9 cellular contexts compared by ENCODE assay signal in the genomic region with DNA sequence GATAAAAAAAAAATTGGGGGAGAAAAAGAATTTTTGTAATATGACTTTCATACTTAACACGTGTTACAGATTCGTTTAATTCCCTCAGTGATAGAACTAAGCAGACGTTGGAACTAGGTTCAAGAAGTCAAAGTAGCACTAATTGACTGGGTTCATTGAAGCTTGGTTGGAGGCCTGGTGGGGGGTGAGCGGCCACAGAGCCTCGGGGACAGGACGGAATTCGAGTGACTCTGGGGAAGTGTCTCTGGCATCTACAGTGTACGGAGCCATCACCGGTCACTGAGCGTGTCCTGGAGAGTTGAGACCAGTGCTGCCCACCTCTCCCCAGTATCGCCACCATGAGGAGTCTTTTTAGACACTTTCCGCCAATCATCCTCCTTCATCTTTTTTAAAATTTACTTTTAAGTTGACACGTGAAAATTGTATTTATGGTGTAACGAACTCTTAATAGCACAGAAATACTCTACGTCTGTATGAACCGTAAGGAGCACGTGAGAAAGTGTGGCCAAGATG. TPM values are rescaled to one million over a fixed set of nuclear protein-coding genes. Genes with fewer than 3 reads are reported as not detected.
DNase-seq lines count a peak whose midpoint lies in the region; ATAC-seq and TF ChIP-seq lines count a peak whose summit lies in the region.
"Had no signal": no experiment of that assay in that cellular context is flagged by ENCODE, and none has a peak within 500 bp of the region (broad histone marks: within the 10 kb centered on the region; RNA-seq: fewer than 3 reads in every experiment).

No MANE protein-coding gene starts in this region.

- H3K4me2 ChIP-seq in GM23248 (ENCODE audit: unreplicated experiment), result peak overlapping the region; percentile 73
- peak overlapping the region; percentile 99 for H3K4me2 ChIP-seq in skeletal muscle satellite cell (ENCODE audit: low read length)

- H3K27me3 ChIP-seq in GM23248 (replicated peaks; ENCODE audit: insufficient read depth) (no peaks in the 10 kb centered on the region), skeletal muscle satellite cell (ENCODE audit: control insufficient read depth, insufficient read depth, low read length) (no peaks in the 10 kb centered on the region)

- peak overlapping the region; percentile 82 for H3K9ac ChIP-seq in GM23248
- H3K9ac ChIP-seq in skeletal muscle satellite cell (ENCODE audit: low read depth, low read length), result peak overlapping the region; percentile 79

- peaks cover 13% of the 10 kb centered on the region; the same call in 1 of the 2 replicates for H3F3A ChIP-seq in GM23248 (ENCODE audit: insufficient read depth)

- H3K79me2 ChIP-seq in GM23248 (ENCODE audit: insufficient read depth), result peaks cover 60% of the 10 kb centered on the region

- H3K27ac ChIP-seq in GM23248, result no peak overlapping the region

- TF ChIP-seq CTCF in fibroblast of mammary gland (conservative IDR thresholded peaks at IDR 0.05; ENCODE audit: control insufficient read depth, insufficient read depth, low read depth, low read length), result no peak

- CTCF ChIA-PET in T-cell (lab: Charles Lee), result no interaction called here

- in situ Hi-C loops in GM23248 (cut with MboI), result no loop called here

- DNase-seq in GM23248 (no peak), T-cell (no peak), fibroblast of mammary gland (ENCODE audit: low read depth) (no peak), anterior cingulate cortex (lab: John Stamatoyannopoulos, UW) (no peak), left colon (no peak), AML-193 (lab: John Stamatoyannopoulos, UW) (no peak)
- DNase-seq: NCI-H524 had no signal

- H3K9me3 Mint-ChIP-seq in T-cell, result no peaks in the 10 kb centered on the region

- H3K27me3 Mint-ChIP-seq in T-cell, result no peaks in the 10 kb centered on the region

- H3K36me3 ChIP-seq in GM23248 (ENCODE audit: low read depth) (no peaks in the 10 kb centered on the region), skeletal muscle satellite cell (ENCODE audit: insufficient read depth, low read length) (no peaks in the 10 kb centered on the region)

- peak overlapping the region; percentile 61; the same call in 1 of the 2 replicates for H2AFZ ChIP-seq in GM23248

- POLR2A ChIA-PET in T-cell (lab: Charles Lee), result no interaction called here

- H4K20me1 ChIP-seq in GM23248 (ENCODE audit: insufficient read depth), result no peaks in the 10 kb centered on the region

- H3K36me3 Mint-ChIP-seq in T-cell, result no peaks in the 10 kb centered on the region

- H3K4me1 ChIP-seq in GM23248 (ENCODE audit: insufficient read depth) (peaks cover 29% of the 10 kb centered on the region), skeletal muscle satellite cell (ENCODE audit: control insufficient read depth, insufficient read depth, low read length) (peaks cover 55% of the 10 kb centered on the region)

- H3K4me3 Mint-ChIP-seq in T-cell, result peak overlapping the region; percentile 74 to 90 (median 84)

- ATAC-seq in T-cell (replicated peaks in 1 of 4) (no peak), GM21390 (IDR thresholded peaks at IDR 0.05; ENCODE audit: unreplicated experiment) (no peak), left colon (no peak)

- 72 to 73% methylated on average over 17 of the region's 17 CpGs for WGBS in GM23248 (ENCODE audit: low coverage in 1 of 2, low lambda C conversion rate in 2 of 2, missing lambda C conversion rate in 2 of 2), 2 experiments

- intact Hi-C loops in left colon (cut with DNase I, micrococcal nuclease), result loop anchor here in 1 of 2 donors (10.0 kb wide), 1 partner anchor 142 kb away; no protein-coding TSS in a partner anchor

- H3K4me3 ChIP-seq in GM23248 (peak overlapping the region; percentile 84), fibroblast of mammary gland (ENCODE audit: control insufficient read depth, low read depth, low read length) (peak overlapping the region; percentile 67), skeletal muscle satellite cell (ENCODE audit: low read length) (peak overlapping the region; percentile 85)

- H3K27ac Mint-ChIP-seq in T-cell, result no peak overlapping the region

- no peaks in the 10 kb centered on the region for H3K9me2 ChIP-seq in GM23248 (ENCODE audit: insufficient read depth)

- H3K9me3 ChIP-seq in GM23248 (ENCODE audit: low read depth) (no peaks in the 10 kb centered on the region), skeletal muscle satellite cell (replicated peaks; ENCODE audit: low read length) (no peaks in the 10 kb centered on the region)

- peaks cover 44 to 59% (median 59%) of the 10 kb centered on the region in 3 donors for H3K4me1 Mint-ChIP-seq in T-cell

RNA-seq across cellular contexts. Expression of gene ZFYVE21, which starts 1.3 kb away (rescaled TPM):
- 60.3 and 77.4 TPM in 2 replicates for total RNA-seq in GM23248 (2014; rRNA removed; shearing (Covaris generic))
- 112 and 120 TPM in 2 replicates for polyA plus RNA-seq in GM23248 (2016; fragmentation: Nextera tagmentation; extraction: Ambion mirVana)
- total RNA-seq in T-cell (10 to 100 TPM in 4 of 5 donors, 1 to 10 TPM in 1; 8.8 to 22.8 (median 22.1) TPM), left colon (10 to 100 TPM; 51.2 to 54.9 TPM)
- total RNA-seq in skeletal muscle satellite cell (2012; rRNA removed), result 33.0 and 34.5 TPM in 2 replicates

RNA-seq across cellular contexts. Expression of gene XRCC3, which starts 1.7 kb away (rescaled TPM):
- 19.1 and 20.3 TPM in 2 replicates for total RNA-seq in GM23248 (2014; rRNA removed; shearing (Covaris generic))
- polyA plus RNA-seq in GM23248 (2016; fragmentation: Nextera tagmentation; extraction: Ambion mirVana), result 4.0 and 4.9 TPM in 2 replicates
- total RNA-seq in T-cell, result 10 to 100 TPM in 3 of 5 donors, 1 to 10 TPM in 2; 7.4 to 15.1 (median 12.9) TPM
- total RNA-seq in skeletal muscle satellite cell (2012; rRNA removed), result 13.7 and 15.9 TPM in 2 replicates
- 10 to 100 TPM in 1 of 2 donors, 1 to 10 TPM in 1; 7.9 to 16.2 TPM for total RNA-seq in left colon
